In genomic region chr9:136331556-136332481, GRCh38 we compare ENCODE assay signal across 20 cellular contexts. TPM values are rescaled to one million over a fixed set of nuclear protein-coding genes. Genes with fewer than 3 reads are reported as not detected.
DNase-seq lines count a peak whose midpoint lies in the region; ATAC-seq, FAIRE-seq and TF ChIP-seq lines count a peak whose summit lies in the region.
"Had no signal": no experiment of that assay in that cellular context is flagged by ENCODE, and none has a peak within 500 bp of the region (broad histone marks: within the 10 kb centered on the region; RNA-seq: fewer than 3 reads in every experiment).

No MANE protein-coding gene starts in this region.

- BruUV-seq in HepG2 (replicated peaks; lab: Mats Ljungman, UMichigan): no TSS peak

- no peaks in the 10 kb centered on the region for H3K79me2 ChIP-seq in HepG2 (ENCODE audit: insufficient read depth, low read length)
- no peaks in the 10 kb centered on the region for H3K79me2 ChIP-seq in MM.1S (ENCODE audit: low read length)

- H4K20me1 ChIP-seq in HepG2 (ENCODE audit: insufficient read depth, low read length) (no peaks in the 10 kb centered on the region), MM.1S (ENCODE audit: insufficient read depth, low read length) (no peaks in the 10 kb centered on the region)

- H3K9me2 ChIP-seq in MM.1S (replicated peaks; ENCODE audit: insufficient read depth, low read length): no peaks in the 10 kb centered on the region

- ATAC-seq in HepG2 (peak; percentile 36), right lobe of liver (no peak), HG03442 (IDR thresholded peaks at IDR 0.05; ENCODE audit: unreplicated experiment) (no peak)
- ATAC-seq: HCT116, PC-3 had no signal

- H2BK5ac ChIP-seq in mesenchymal stem cell (ENCODE audit: low read depth, low read length, poor library complexity, severe bottlenecking): no peak overlapping the region

- peak overlapping the region; percentile 19 for H4K8ac ChIP-seq in mesenchymal stem cell (ENCODE audit: low read length)

- H4K91ac ChIP-seq in mesenchymal stem cell (ENCODE audit: low read length): no peak overlapping the region

- H3K4me1 ChIP-seq in HepG2 (ENCODE audit: insufficient read depth, low read length): peaks cover 35% of the 10 kb centered on the region
- no peaks in the 10 kb centered on the region for H3K4me1 ChIP-seq in right lobe of liver
- H3K4me1 ChIP-seq in MM.1S (ENCODE audit: low read length): peaks cover 6% of the 10 kb centered on the region; the same call in 1 of the 2 replicates
- peaks cover 84% of the 10 kb centered on the region for H3K4me1 ChIP-seq in mesenchymal stem cell (ENCODE audit: control insufficient read depth, insufficient read depth, low read depth, low read length)

- no peak overlapping the region for H2AK5ac ChIP-seq in mesenchymal stem cell (ENCODE audit: low read length, severe bottlenecking)

- TF ChIP-seq CTCF in HepG2 (CRISPR knock-in tag; IDR thresholded peaks at IDR 0.05): peak; percentile 25; the same call in 1 of the 2 replicates
- no peak for TF ChIP-seq CTCF in right lobe of liver (IDR thresholded peaks at IDR 0.05)
- no peak for TF ChIP-seq CTCF in MM.1S (IDR thresholded peaks at IDR 0.05; ENCODE audit: low read length)

- no peak overlapping the region for H2BK15ac ChIP-seq in mesenchymal stem cell (ENCODE audit: low read depth, poor library complexity, severe bottlenecking)

- no peak for DNase-seq in HepG2 (ENCODE audit: low spot score)
- no peak for DNase-seq in right lobe of liver
- DNase-seq in MM.1S: no peak
- no peak for DNase-seq in mesenchymal stem cell
- no peak for DNase-seq in superior temporal gyrus (ENCODE audit: extremely low spot score)
- no peak for DNase-seq in retina
- DNase-seq: DMS79, KBM-7, MV-4-11, NCI-H187, NCI-H2227 treated with DMSO at 0.1 percent for 48 hours, NCI-H510A treated with DMSO at 0.1 percent for 48 hours, NCI-H774, PC-3, RPMI8226, SIG-M5 had no signal

- H3K4me3 ChIP-seq in HepG2 (replicated peaks in 1 of 3; ENCODE audit: insufficient read depth in 1 of 3, low read depth in 2 of 3, low read length in 3 of 3) (no peak overlapping the region; a peak in 1 of 6 replicates), right lobe of liver (no peak overlapping the region), MM.1S (ENCODE audit: low read length) (no peak overlapping the region), mesenchymal stem cell (ENCODE audit: insufficient read depth in 1 of 2, low read depth in 1 of 2, low read length in 2 of 2) (no peak overlapping the region)

- no peaks in the 10 kb centered on the region for H3F3A ChIP-seq in MM.1S (ENCODE audit: insufficient read depth, low read length)

- no peak for TF ChIP-seq RAD21 in HepG2 (CRISPR knock-in tag; IDR thresholded peaks at IDR 0.05)

- H3K14ac ChIP-seq in mesenchymal stem cell (ENCODE audit: low read length in 2 of 2): no peak overlapping the region

- H2BK120ac ChIP-seq in mesenchymal stem cell (ENCODE audit: low read depth, low read length): no peak overlapping the region

- CTCF ChIA-PET in HepG2 (lab: Yijun Ruan, JAX; ENCODE audit: low intra/inter-chr PET ratio, low total read pairs): no interaction called here

- POLR2A ChIA-PET in HepG2 (lab: Yijun Ruan, JAX): no interaction called here

- in situ Hi-C loops in HepG2 (cut with HindIII; ENCODE audit: extremely low pct_ligation_motif_present, low pct_unique_long_range_greater_than_20kb): loop anchor here (25.0 kb wide), 1 partner anchor 305 kb away; no protein-coding TSS in a partner anchor

- no peak overlapping the region for H3K27ac ChIP-seq in HepG2 (ENCODE audit: extremely low read length, insufficient read depth, low read length)
- H3K27ac ChIP-seq in right lobe of liver: no peak overlapping the region
- H3K27ac ChIP-seq in MM.1S (ENCODE audit: low read length): no peak overlapping the region
- no peak overlapping the region for H3K27ac ChIP-seq in mesenchymal stem cell (ENCODE audit: low read length, poor library complexity, severe bottlenecking)
- H3K27ac ChIP-seq: C4-2B had no signal

- no peak overlapping the region for H3K18ac ChIP-seq in mesenchymal stem cell (ENCODE audit: low read depth in 1 of 2, low read length in 2 of 2)

- FAIRE-seq in HepG2 (lab: Jason Lieb, UNC): no peak

- TF ChIP-seq EP300 in HepG2 (IDR thresholded peaks at IDR 0.05; ENCODE audit: low read depth in 2 of 2, low read length in 2 of 2): no peak
- no peak for TF ChIP-seq EP300 in HepG2 (CRISPR knock-in tag; IDR thresholded peaks at IDR 0.05; ENCODE audit: borderline replicate concordance)

- H3K4ac ChIP-seq in mesenchymal stem cell (ENCODE audit: low read depth in 1 of 2, low read length in 2 of 2): no peak overlapping the region

- no peaks in the 10 kb centered on the region for H3K9me3 ChIP-seq in HepG2 (ENCODE audit: low read length)
- no peaks in the 10 kb centered on the region for H3K9me3 ChIP-seq in right lobe of liver
- no peaks in the 10 kb centered on the region for H3K9me3 ChIP-seq in MM.1S (replicated peaks; ENCODE audit: insufficient read depth, low read length)
- H3K9me3 ChIP-seq in mesenchymal stem cell (ENCODE audit: control insufficient read depth, low read length): no peaks in the 10 kb centered on the region

- 55% methylated on average over 17 of the region's 46 CpGs for WGBS in HepG2 (ENCODE audit: low lambda C conversion rate)
- WGBS in right lobe of liver (ENCODE audit: insufficient coverage, low coverage, low lambda C conversion rate, missing lambda C conversion rate): 78% methylated on average over 7 of the region's 46 CpGs
- WGBS in mesenchymal stem cell: 94% methylated on average over 46 of the region's 46 CpGs

- no peak overlapping the region for H3K23ac ChIP-seq in mesenchymal stem cell (ENCODE audit: low read length in 2 of 2)

- H3K27me3 ChIP-seq in HepG2 (ENCODE audit: control insufficient read depth in 1 of 2, insufficient read depth in 2 of 2, low read length in 2 of 2): peaks cover 17 to 56% of the 10 kb centered on the region in 2 experiments; a peak in 4 of 5 replicates
- no peaks in the 10 kb centered on the region for H3K27me3 ChIP-seq in right lobe of liver
- peaks cover 92% of the 10 kb centered on the region for H3K27me3 ChIP-seq in MM.1S (replicated peaks; ENCODE audit: insufficient read depth, low read length)
- H3K27me3 ChIP-seq in mesenchymal stem cell (ENCODE audit: control insufficient read depth in 1 of 2, insufficient read depth in 1 of 2, low read length in 2 of 2): no peaks in the 10 kb centered on the region

- H3K9ac ChIP-seq in HepG2 (ENCODE audit: insufficient read depth, low read depth, low read length) (no peak overlapping the region), MM.1S (ENCODE audit: low read length) (no peak overlapping the region), mesenchymal stem cell (ENCODE audit: low read length) (no peak overlapping the region)

- no peak overlapping the region for H2BK12ac ChIP-seq in mesenchymal stem cell (ENCODE audit: low read length in 2 of 2)

- H3K36me3 ChIP-seq in HepG2 (replicated peaks in 1 of 2; ENCODE audit: control insufficient read depth in 1 of 2, insufficient read depth in 2 of 2, low read length in 2 of 2): no peaks in the 10 kb centered on the region
- no peaks in the 10 kb centered on the region for H3K36me3 ChIP-seq in right lobe of liver
- H3K36me3 ChIP-seq in MM.1S (replicated peaks; ENCODE audit: insufficient read depth, low read length): no peaks in the 10 kb centered on the region
- H3K36me3 ChIP-seq in mesenchymal stem cell (ENCODE audit: control insufficient read depth in 1 of 2, insufficient read depth in 2 of 2, low read depth in 1 of 2, low read length in 2 of 2): peaks cover 6 to 72% of the 10 kb centered on the region in 2 experiments

- H2AFZ ChIP-seq in HepG2 (ENCODE audit: low read length) (no peak overlapping the region), MM.1S (ENCODE audit: low read length) (no peak overlapping the region), mesenchymal stem cell (ENCODE audit: low read depth, low read length) (no peak overlapping the region)

- TF ChIP-seq POLR2A in HepG2 (IDR thresholded peaks at IDR 0.05; ENCODE audit: insufficient read depth in 1 of 2, low read depth in 2 of 2, low read length in 2 of 2) (no peak), right lobe of liver (IDR thresholded peaks at IDR 0.05) (no peak)

- H3K79me1 ChIP-seq in mesenchymal stem cell (replicated peaks; ENCODE audit: low read length, poor library complexity, severe bottlenecking): peaks cover 23% of the 10 kb centered on the region

- intact Hi-C loops in HepG2 (cut with micrococcal nuclease; ENCODE audit: unreplicated experiment): no loop called here
- intact Hi-C loops in right lobe of liver (cut with DNase I): no loop called here

- H3K4me2 ChIP-seq in HepG2 (ENCODE audit: low read depth, low read length): peak overlapping the region; percentile 42
- peak overlapping the region; percentile 18; the same call in 1 of the 2 replicates for H3K4me2 ChIP-seq in MM.1S (ENCODE audit: low read depth, low read length)
- no peak overlapping the region for H3K4me2 ChIP-seq in mesenchymal stem cell (ENCODE audit: low read length, poor library complexity, severe bottlenecking)

RNA-seq across cellular contexts. Expression of gene GPSM1, which starts 4.5 kb away (rescaled TPM):
- 0.59 and 1.0 TPM in 2 replicates for total RNA-seq in HepG2 (2016; rRNA removed; fragmentation: Illumina TruSeq; extraction: Trizol)
- 0.26 and 0.30 TPM in 2 replicates for total RNA-seq in HepG2 (2016; cell fraction: cytosol; rRNA removed; fragmentation: Illumina TruSeq; extraction: Trizol; ENCODE audit: low read depth)
- total RNA-seq in HepG2 (2016; cell fraction: insoluble cytoplasmic fraction; rRNA removed; fragmentation: Illumina TruSeq; extraction: Trizol): 0.55 and 1.1 TPM in 2 replicates
- total RNA-seq in HepG2 (2016; cell fraction: membrane; rRNA removed; fragmentation: Illumina TruSeq; extraction: Trizol): 0.53 and 0.72 TPM in 2 replicates
- total RNA-seq in HepG2 (2016; cell fraction: nucleus; rRNA removed; fragmentation: Illumina TruSeq; extraction: Trizol): 0.72 and 0.81 TPM in 2 replicates
- polyA plus RNA-seq in HepG2 (2011; rRNA removed): 2.4 and 3.4 TPM in 2 replicates
- 1.6 and 2.7 TPM in 2 replicates for polyA plus RNA-seq in HepG2 (2011; cell fraction: cytosol; rRNA removed)
- polyA plus RNA-seq in HepG2 (2011; cell fraction: nucleus; rRNA removed): 11.3 and 15.0 TPM in 2 replicates
- 1.2 and 1.6 TPM in 2 replicates for polyA plus RNA-seq in HepG2 (2012)
- 0.28 and 0.43 TPM in 2 replicates for polyA plus RNA-seq in HepG2 (2016; cell fraction: cytosol; fragmentation: Illumina TruSeq; extraction: Trizol; ENCODE audit: low read depth)
- 0.72 and 1.2 TPM in 2 replicates for polyA plus RNA-seq in HepG2 (2016; cell fraction: insoluble cytoplasmic fraction; fragmentation: Illumina TruSeq; extraction: Trizol; ENCODE audit: low read depth)
- polyA plus RNA-seq in HepG2 (2016; cell fraction: membrane; fragmentation: Illumina TruSeq; extraction: Trizol; ENCODE audit: low read depth): 0.61 and 1.2 TPM in 2 replicates
- 3.5 and 3.8 TPM in 2 replicates for polyA plus RNA-seq in HepG2 (2016; cell fraction: nucleus; fragmentation: Illumina TruSeq; extraction: Trizol; ENCODE audit: insufficient read depth, low read depth)
- 2.9 and 5.8 TPM in 2 replicates for polyA minus RNA-seq in HepG2 (2011; rRNA and poly(A)+ RNA removed; ENCODE audit: low replicate concordance)
- 1.4 and 1.6 TPM in 2 replicates for polyA minus RNA-seq in HepG2 (2011; cell fraction: cytosol; rRNA and poly(A)+ RNA removed)
- polyA minus RNA-seq in HepG2 (2011; cell fraction: nucleus; rRNA and poly(A)+ RNA removed): 1.7 TPM in 2 replicates
- 1 to 10 TPM; 1.3 to 4.8 (median 4.1) TPM for total RNA-seq in right lobe of liver
- polyA plus RNA-seq in mesenchymal stem cell (2013, experiment 1 of 2): 37.1 TPM
- polyA plus RNA-seq in mesenchymal stem cell (2013, experiment 2 of 2): 35.2 TPM

RNA-seq across cellular contexts. Expression of gene CCDC187, which starts 27.9 kb away (rescaled TPM):
- 0.13 TPM in 1 of 2 replicates, not detected in the other for total RNA-seq in HepG2 (2016; rRNA removed; fragmentation: Illumina TruSeq; extraction: Trizol)
- total RNA-seq in HepG2 (2016; cell fraction: cytosol; rRNA removed; fragmentation: Illumina TruSeq; extraction: Trizol; ENCODE audit: low read depth): not detected in 2 replicates
- 0.09 TPM in 1 of 2 replicates, not detected in the other for total RNA-seq in HepG2 (2016; cell fraction: insoluble cytoplasmic fraction; rRNA removed; fragmentation: Illumina TruSeq; extraction: Trizol)
- 0.10 TPM in 1 of 2 replicates, not detected in the other for total RNA-seq in HepG2 (2016; cell fraction: membrane; rRNA removed; fragmentation: Illumina TruSeq; extraction: Trizol)
- total RNA-seq in HepG2 (2016; cell fraction: nucleus; rRNA removed; fragmentation: Illumina TruSeq; extraction: Trizol): 0.16 and 0.28 TPM in 2 replicates
- polyA plus RNA-seq in HepG2 (2011; rRNA removed): 0.03 and 0.09 TPM in 2 replicates
- 0.01 and 0.03 TPM in 2 replicates for polyA plus RNA-seq in HepG2 (2011; cell fraction: cytosol; rRNA removed)
- polyA plus RNA-seq in HepG2 (2011; cell fraction: nucleus; rRNA removed): 0.45 and 0.48 TPM in 2 replicates
- 0.04 TPM in 1 of 2 replicates, not detected in the other for polyA plus RNA-seq in HepG2 (2012)
- polyA plus RNA-seq in HepG2 (2016; cell fraction: cytosol; fragmentation: Illumina TruSeq; extraction: Trizol; ENCODE audit: low read depth): not detected in 2 replicates
- polyA plus RNA-seq in HepG2 (2016; cell fraction: insoluble cytoplasmic fraction; fragmentation: Illumina TruSeq; extraction: Trizol; ENCODE audit: low read depth): not detected in 2 replicates
- polyA plus RNA-seq in HepG2 (2016; cell fraction: membrane; fragmentation: Illumina TruSeq; extraction: Trizol; ENCODE audit: low read depth): 0.08 TPM in 1 of 2 replicates, not detected in the other
- polyA plus RNA-seq in HepG2 (2016; cell fraction: nucleus; fragmentation: Illumina TruSeq; extraction: Trizol; ENCODE audit: insufficient read depth, low read depth): 0.14 and 0.17 TPM in 2 replicates
- 0.20 and 0.49 TPM in 2 replicates for polyA minus RNA-seq in HepG2 (2011; rRNA and poly(A)+ RNA removed; ENCODE audit: low replicate concordance)
- polyA minus RNA-seq in HepG2 (2011; cell fraction: cytosol; rRNA and poly(A)+ RNA removed): not detected in 2 replicates
- 0.39 and 0.50 TPM in 2 replicates for polyA minus RNA-seq in HepG2 (2011; cell fraction: nucleus; rRNA and poly(A)+ RNA removed)
- total RNA-seq in right lobe of liver: under 1 TPM in 3 of 6 experiments, not detected in 3; 0.09 to 0.80 (median 0.62) TPM
- under 0.01 TPM for polyA plus RNA-seq in mesenchymal stem cell (2013, experiment 1 of 2)
- polyA plus RNA-seq in mesenchymal stem cell (2013, experiment 2 of 2): not detected
- total RNA-seq: A673 had no signal

RNA-seq across cellular contexts. Expression of gene DNLZ, which starts 31.7 kb away (rescaled TPM):
- total RNA-seq in HepG2 (2016; rRNA removed; fragmentation: Illumina TruSeq; extraction: Trizol): 5.4 and 8.0 TPM in 2 replicates
- total RNA-seq in HepG2 (2016; cell fraction: cytosol; rRNA removed; fragmentation: Illumina TruSeq; extraction: Trizol; ENCODE audit: low read depth): 8.5 and 9.7 TPM in 2 replicates
- total RNA-seq in HepG2 (2016; cell fraction: insoluble cytoplasmic fraction; rRNA removed; fragmentation: Illumina TruSeq; extraction: Trizol): 5.7 and 10.6 TPM in 2 replicates
- 8.2 and 10.5 TPM in 2 replicates for total RNA-seq in HepG2 (2016; cell fraction: membrane; rRNA removed; fragmentation: Illumina TruSeq; extraction: Trizol)
- 2.7 and 3.8 TPM in 2 replicates for total RNA-seq in HepG2 (2016; cell fraction: nucleus; rRNA removed; fragmentation: Illumina TruSeq; extraction: Trizol)
- 3.4 and 4.5 TPM in 2 replicates for polyA plus RNA-seq in HepG2 (2011; rRNA removed)
- 1.9 and 8.6 TPM in 2 replicates for polyA plus RNA-seq in HepG2 (2011; cell fraction: cytosol; rRNA removed)
- 4.9 and 10.5 TPM in 2 replicates for polyA plus RNA-seq in HepG2 (2011; cell fraction: nucleus; rRNA removed)
- polyA plus RNA-seq in HepG2 (2012): 1.9 and 2.8 TPM in 2 replicates
- polyA plus RNA-seq in HepG2 (2016; cell fraction: cytosol; fragmentation: Illumina TruSeq; extraction: Trizol; ENCODE audit: low read depth): 8.4 and 8.5 TPM in 2 replicates
- polyA plus RNA-seq in HepG2 (2016; cell fraction: insoluble cytoplasmic fraction; fragmentation: Illumina TruSeq; extraction: Trizol; ENCODE audit: low read depth): 4.0 and 5.1 TPM in 2 replicates
- polyA plus RNA-seq in HepG2 (2016; cell fraction: membrane; fragmentation: Illumina TruSeq; extraction: Trizol; ENCODE audit: low read depth): 6.4 and 6.8 TPM in 2 replicates
- 5.5 and 7.2 TPM in 2 replicates for polyA plus RNA-seq in HepG2 (2016; cell fraction: nucleus; fragmentation: Illumina TruSeq; extraction: Trizol; ENCODE audit: insufficient read depth, low read depth)
- 0.90 and 2.5 TPM in 2 replicates for polyA minus RNA-seq in HepG2 (2011; rRNA and poly(A)+ RNA removed; ENCODE audit: low replicate concordance)
- polyA minus RNA-seq in HepG2 (2011; cell fraction: cytosol; rRNA and poly(A)+ RNA removed): 1.3 TPM in 1 of 2 replicates, not detected in the other
- 2.6 and 2.8 TPM in 2 replicates for polyA minus RNA-seq in HepG2 (2011; cell fraction: nucleus; rRNA and poly(A)+ RNA removed)
- total RNA-seq in right lobe of liver: 10 to 100 TPM in 3 of 6 experiments, 1 to 10 TPM in 3; 5.0 to 26.0 (median 10.4) TPM
- 15.5 TPM for polyA plus RNA-seq in mesenchymal stem cell (2013, experiment 1 of 2)
- 16.8 TPM for polyA plus RNA-seq in mesenchymal stem cell (2013, experiment 2 of 2)

RNA-seq across cellular contexts. Expression of gene CARD9, which starts 41.6 kb away (rescaled TPM):
- 3.6 and 7.4 TPM in 2 replicates for total RNA-seq in HepG2 (2016; rRNA removed; fragmentation: Illumina TruSeq; extraction: Trizol)
- 2.1 TPM in 2 replicates for total RNA-seq in HepG2 (2016; cell fraction: cytosol; rRNA removed; fragmentation: Illumina TruSeq; extraction: Trizol; ENCODE audit: low read depth)
- 3.4 and 7.7 TPM in 2 replicates for total RNA-seq in HepG2 (2016; cell fraction: insoluble cytoplasmic fraction; rRNA removed; fragmentation: Illumina TruSeq; extraction: Trizol)
- total RNA-seq in HepG2 (2016; cell fraction: membrane; rRNA removed; fragmentation: Illumina TruSeq; extraction: Trizol): 1.7 and 2.5 TPM in 2 replicates
- total RNA-seq in HepG2 (2016; cell fraction: nucleus; rRNA removed; fragmentation: Illumina TruSeq; extraction: Trizol): 7.9 and 8.9 TPM in 2 replicates
- 3.3 and 7.2 TPM in 2 replicates for polyA plus RNA-seq in HepG2 (2011; rRNA removed)
- polyA plus RNA-seq in HepG2 (2011; cell fraction: cytosol; rRNA removed): 1.3 and 2.2 TPM in 2 replicates
- 51.0 and 60.5 TPM in 2 replicates for polyA plus RNA-seq in HepG2 (2011; cell fraction: nucleus; rRNA removed)
- 2.6 and 4.5 TPM in 2 replicates for polyA plus RNA-seq in HepG2 (2012)
- 0.79 and 1.0 TPM in 2 replicates for polyA plus RNA-seq in HepG2 (2016; cell fraction: cytosol; fragmentation: Illumina TruSeq; extraction: Trizol; ENCODE audit: low read depth)
- polyA plus RNA-seq in HepG2 (2016; cell fraction: insoluble cytoplasmic fraction; fragmentation: Illumina TruSeq; extraction: Trizol; ENCODE audit: low read depth): 2.6 and 5.2 TPM in 2 replicates
- 0.66 and 0.74 TPM in 2 replicates for polyA plus RNA-seq in HepG2 (2016; cell fraction: membrane; fragmentation: Illumina TruSeq; extraction: Trizol; ENCODE audit: low read depth)
- 23.4 and 24.3 TPM in 2 replicates for polyA plus RNA-seq in HepG2 (2016; cell fraction: nucleus; fragmentation: Illumina TruSeq; extraction: Trizol; ENCODE audit: insufficient read depth, low read depth)
- polyA minus RNA-seq in HepG2 (2011; rRNA and poly(A)+ RNA removed; ENCODE audit: low replicate concordance): 2.0 and 6.6 TPM in 2 replicates
- 0.62 and 0.99 TPM in 2 replicates for polyA minus RNA-seq in HepG2 (2011; cell fraction: cytosol; rRNA and poly(A)+ RNA removed)
- 8.3 and 8.4 TPM in 2 replicates for polyA minus RNA-seq in HepG2 (2011; cell fraction: nucleus; rRNA and poly(A)+ RNA removed)
- total RNA-seq in right lobe of liver: 1 to 10 TPM in 3 of 6 experiments, under 1 TPM in 3; 0.48 to 1.6 (median 1.1) TPM
- 0.37 TPM for polyA plus RNA-seq in mesenchymal stem cell (2013, experiment 1 of 2)
- polyA plus RNA-seq in mesenchymal stem cell (2013, experiment 2 of 2): 0.51 TPM
